In the genomic region with DNA sequence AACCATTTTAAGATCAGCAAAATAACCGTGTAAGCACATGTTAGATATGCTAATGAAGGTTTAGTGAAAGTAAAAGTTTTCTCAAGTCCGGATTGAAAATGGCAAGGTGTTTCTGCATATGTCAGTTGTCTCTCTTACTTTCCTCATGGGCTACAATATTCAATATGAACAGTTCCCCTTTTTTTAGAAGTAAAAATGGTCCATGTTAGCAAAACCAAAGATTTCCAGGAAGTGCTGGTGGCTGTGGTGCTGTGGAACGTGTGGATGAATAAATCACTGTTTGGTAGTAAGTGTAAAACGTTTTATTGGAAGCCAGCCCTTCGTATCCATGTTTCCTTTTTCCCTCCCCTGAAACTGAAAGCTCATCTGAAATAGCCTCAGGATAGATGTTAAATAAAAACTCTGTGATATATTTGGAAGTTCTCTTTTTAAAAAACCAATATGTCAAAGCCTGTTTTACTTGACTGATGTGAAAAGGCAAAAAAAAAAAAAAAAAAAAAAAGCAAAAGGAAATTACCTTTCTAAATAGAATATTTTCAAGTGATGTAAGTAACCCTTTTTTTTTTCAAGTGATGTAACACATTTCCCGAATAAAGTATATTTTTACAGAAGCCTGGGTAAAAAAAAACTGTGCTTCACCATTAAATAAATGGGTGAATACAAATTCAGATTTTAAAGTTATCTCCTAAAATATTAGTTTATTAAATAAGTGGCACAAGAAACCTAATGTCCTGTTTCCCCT, we compare ENCODE assay signal across 1 cellular context.
TF ChIP-seq lines count a peak whose summit lies in the region.

No MANE protein-coding gene starts in this region.

TF ChIP-seq in GM23338, 12 proteins besides CTCF, POLR2A, EP300 and RAD21 (continued from another document):
- TF ChIP-seq NANOG (IDR thresholded peaks at IDR 0.05; ENCODE audit: borderline replicate concordance) (no peak), CREB1 (CRISPR knock-in tag; IDR thresholded peaks at IDR 0.05; ENCODE audit: low read depth) (no peak), ZNF114 (CRISPR knock-in tag; IDR thresholded peaks at IDR 0.05) (no peak), EZH2phosphoT487 (IDR thresholded peaks at IDR 0.05; ENCODE audit: unreplicated experiment) (no peak), JUNB (IDR thresholded peaks at IDR 0.05; ENCODE audit: unreplicated experiment) (no peak), STAT1 (IDR thresholded peaks at IDR 0.05; ENCODE audit: unreplicated experiment) (no peak), ZNF331 (CRISPR knock-in tag; IDR thresholded peaks at IDR 0.05; ENCODE audit: low read depth) (no peak)
- TF ChIP-seq, protein P1, sequence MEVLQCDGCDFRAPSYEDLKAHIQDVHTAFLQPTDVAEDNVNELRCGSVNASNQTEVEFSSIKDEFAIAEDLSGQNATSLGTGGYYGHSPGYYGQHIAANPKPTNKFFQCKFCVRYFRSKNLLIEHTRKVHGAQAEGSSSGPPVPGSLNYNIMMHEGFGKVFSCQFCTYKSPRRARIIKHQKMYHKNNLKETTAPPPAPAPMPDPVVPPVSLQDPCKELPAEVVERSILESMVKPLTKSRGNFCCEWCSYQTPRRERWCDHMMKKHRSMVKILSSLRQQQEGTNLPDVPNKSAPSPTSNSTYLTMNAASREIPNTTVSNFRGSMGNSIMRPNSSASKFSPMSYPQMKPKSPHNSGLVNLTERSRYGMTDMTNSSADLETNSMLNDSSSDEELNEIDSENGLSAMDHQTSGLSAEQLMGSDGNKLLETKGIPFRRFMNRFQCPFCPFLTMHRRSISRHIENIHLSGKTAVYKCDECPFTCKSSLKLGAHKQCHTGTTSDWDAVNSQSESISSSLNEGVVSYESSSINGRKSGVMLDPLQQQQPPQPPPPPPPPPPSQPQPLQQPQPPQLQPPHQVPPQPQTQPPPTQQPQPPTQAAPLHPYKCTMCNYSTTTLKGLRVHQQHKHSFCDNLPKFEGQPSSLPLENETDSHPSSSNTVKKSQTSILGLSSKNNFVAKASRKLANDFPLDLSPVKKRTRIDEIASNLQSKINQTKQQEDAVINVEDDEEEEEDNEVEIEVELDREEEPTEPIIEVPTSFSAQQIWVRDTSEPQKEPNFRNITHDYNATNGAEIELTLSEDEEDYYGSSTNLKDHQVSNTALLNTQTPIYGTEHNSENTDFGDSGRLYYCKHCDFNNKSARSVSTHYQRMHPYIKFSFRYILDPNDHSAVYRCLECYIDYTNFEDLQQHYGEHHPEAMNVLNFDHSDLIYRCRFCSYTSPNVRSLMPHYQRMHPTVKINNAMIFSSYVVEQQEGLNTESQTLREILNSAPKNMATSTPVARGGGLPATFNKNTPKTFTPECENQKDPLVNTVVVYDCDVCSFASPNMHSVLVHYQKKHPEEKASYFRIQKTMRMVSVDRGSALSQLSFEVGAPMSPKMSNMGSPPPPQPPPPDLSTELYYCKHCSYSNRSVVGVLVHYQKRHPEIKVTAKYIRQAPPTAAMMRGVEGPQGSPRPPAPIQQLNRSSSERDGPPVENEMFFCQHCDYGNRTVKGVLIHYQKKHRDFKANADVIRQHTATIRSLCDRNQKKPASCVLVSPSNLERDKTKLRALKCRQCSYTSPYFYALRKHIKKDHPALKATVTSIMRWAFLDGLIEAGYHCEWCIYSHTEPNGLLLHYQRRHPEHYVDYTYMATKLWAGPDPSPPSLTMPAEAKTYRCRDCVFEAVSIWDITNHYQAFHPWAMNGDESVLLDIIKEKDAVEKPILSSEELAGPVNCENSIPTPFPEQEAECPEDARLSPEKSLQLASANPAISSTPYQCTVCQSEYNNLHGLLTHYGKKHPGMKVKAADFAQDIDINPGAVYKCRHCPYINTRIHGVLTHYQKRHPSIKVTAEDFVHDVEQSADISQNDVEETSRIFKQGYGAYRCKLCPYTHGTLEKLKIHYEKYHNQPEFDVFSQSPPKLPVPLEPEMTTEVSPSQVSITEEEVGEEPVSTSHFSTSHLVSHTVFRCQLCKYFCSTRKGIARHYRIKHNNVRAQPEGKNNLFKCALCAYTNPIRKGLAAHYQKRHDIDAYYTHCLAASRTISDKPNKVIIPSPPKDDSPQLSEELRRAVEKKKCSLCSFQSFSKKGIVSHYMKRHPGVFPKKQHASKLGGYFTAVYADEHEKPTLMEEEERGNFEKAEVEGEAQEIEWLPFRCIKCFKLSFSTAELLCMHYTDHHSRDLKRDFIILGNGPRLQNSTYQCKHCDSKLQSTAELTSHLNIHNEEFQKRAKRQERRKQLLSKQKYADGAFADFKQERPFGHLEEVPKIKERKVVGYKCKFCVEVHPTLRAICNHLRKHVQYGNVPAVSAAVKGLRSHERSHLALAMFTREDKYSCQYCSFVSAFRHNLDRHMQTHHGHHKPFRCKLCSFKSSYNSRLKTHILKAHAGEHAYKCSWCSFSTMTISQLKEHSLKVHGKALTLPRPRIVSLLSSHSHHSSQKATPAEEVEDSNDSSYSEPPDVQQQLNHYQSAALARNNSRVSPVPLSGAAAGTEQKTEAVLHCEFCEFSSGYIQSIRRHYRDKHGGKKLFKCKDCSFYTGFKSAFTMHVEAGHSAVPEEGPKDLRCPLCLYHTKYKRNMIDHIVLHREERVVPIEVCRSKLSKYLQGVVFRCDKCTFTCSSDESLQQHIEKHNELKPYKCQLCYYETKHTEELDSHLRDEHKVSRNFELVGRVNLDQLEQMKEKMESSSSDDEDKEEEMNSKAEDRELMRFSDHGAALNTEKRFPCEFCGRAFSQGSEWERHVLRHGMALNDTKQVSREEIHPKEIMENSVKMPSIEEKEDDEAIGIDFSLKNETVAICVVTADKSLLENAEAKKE (CRISPR knock-in tag; IDR thresholded peaks at IDR 0.05) = no peak
- TF ChIP-seq, protein P2, sequence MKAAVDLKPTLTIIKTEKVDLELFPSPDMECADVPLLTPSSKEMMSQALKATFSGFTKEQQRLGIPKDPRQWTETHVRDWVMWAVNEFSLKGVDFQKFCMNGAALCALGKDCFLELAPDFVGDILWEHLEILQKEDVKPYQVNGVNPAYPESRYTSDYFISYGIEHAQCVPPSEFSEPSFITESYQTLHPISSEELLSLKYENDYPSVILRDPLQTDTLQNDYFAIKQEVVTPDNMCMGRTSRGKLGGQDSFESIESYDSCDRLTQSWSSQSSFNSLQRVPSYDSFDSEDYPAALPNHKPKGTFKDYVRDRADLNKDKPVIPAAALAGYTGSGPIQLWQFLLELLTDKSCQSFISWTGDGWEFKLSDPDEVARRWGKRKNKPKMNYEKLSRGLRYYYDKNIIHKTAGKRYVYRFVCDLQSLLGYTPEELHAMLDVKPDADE (IDR thresholded peaks at IDR 0.05) = no peak
- TF ChIP-seq, protein P3, sequence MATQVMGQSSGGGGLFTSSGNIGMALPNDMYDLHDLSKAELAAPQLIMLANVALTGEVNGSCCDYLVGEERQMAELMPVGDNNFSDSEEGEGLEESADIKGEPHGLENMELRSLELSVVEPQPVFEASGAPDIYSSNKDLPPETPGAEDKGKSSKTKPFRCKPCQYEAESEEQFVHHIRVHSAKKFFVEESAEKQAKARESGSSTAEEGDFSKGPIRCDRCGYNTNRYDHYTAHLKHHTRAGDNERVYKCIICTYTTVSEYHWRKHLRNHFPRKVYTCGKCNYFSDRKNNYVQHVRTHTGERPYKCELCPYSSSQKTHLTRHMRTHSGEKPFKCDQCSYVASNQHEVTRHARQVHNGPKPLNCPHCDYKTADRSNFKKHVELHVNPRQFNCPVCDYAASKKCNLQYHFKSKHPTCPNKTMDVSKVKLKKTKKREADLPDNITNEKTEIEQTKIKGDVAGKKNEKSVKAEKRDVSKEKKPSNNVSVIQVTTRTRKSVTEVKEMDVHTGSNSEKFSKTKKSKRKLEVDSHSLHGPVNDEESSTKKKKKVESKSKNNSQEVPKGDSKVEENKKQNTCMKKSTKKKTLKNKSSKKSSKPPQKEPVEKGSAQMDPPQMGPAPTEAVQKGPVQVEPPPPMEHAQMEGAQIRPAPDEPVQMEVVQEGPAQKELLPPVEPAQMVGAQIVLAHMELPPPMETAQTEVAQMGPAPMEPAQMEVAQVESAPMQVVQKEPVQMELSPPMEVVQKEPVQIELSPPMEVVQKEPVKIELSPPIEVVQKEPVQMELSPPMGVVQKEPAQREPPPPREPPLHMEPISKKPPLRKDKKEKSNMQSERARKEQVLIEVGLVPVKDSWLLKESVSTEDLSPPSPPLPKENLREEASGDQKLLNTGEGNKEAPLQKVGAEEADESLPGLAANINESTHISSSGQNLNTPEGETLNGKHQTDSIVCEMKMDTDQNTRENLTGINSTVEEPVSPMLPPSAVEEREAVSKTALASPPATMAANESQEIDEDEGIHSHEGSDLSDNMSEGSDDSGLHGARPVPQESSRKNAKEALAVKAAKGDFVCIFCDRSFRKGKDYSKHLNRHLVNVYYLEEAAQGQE (IDR thresholded peaks at IDR 0.05; ENCODE audit: unreplicated experiment) = no peak
